ENCODE assay signal across 8 cellular contexts in the genomic region with DNA sequence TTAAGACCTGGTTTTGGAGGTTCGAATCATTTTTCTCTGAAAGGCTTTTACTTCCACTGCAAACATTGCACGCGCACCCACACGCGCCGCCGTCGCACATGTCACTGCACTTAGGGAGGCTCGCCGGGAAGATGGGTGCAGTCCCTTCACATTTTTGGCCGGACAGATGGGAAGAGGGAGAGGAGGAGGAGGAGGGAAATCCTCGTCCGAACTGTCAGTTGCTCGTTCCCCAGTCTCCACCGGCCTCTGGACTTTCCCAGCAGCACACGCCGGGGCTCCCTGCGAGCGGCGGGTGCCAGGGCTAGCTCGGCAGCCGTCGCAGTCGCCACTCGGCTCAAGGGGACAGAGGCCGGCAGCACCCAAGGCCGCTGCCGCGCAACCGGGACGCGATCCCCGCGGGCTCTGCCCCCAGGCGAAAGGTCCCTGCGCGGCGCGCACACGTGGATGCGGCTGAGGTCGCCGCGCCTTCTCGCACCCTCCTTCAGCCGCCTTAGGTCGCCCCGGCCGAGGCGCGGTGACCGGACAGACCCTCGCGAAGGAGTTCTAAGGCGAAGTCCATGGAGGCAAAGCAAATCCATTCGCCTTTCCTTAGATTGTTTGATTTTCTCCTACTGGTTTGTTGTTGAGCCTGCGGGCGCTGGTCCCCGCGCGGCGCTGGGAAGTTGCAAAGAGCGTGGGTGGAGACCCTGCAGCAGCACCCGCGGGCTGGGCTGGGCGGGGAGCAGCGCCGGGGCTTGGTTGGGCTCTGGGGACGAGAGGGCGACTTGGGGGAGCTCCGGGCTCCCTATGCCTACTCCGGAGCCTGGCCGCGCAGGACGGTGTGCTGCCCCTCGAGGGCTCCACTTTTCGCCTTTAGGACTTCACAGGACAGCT. TPM values are rescaled to one million over a fixed set of nuclear protein-coding genes. Genes with fewer than 3 reads are reported as not detected.
DNase-seq lines count a peak whose midpoint lies in the region; ATAC-seq and TF ChIP-seq lines count a peak whose summit lies in the region.

No MANE protein-coding gene starts in this region.

- no peak for TF ChIP-seq POLR2A in body of pancreas (IDR thresholded peaks at IDR 0.05)

- WGBS in body of pancreas, 2 donors: 1 to 2% methylated on average over 38 to 77 of the region's 77 CpGs

- H3K27me3 ChIP-seq in body of pancreas: peaks cover 0 to 27% of the 10 kb centered on the region in 2 donors

- peak; percentile 32 for DNase-seq in Ammon's horn (ENCODE audit: low spot score)
- DNase-seq in body of pancreas: peak in 3 of 4 donors; percentile 6 to 26 (median 11)
- DNase-seq in left colon: peak; percentile 51 to 63
- peak; percentile 4 for DNase-seq in stimulated activated CD8-positive, alpha-beta memory T cell treated with anti-CD3 and anti-CD28 coated beads, Interleukin-15, amount 100 ng/mL, for 24 hours (ENCODE audit: low read depth)
- no peak for DNase-seq in GM19238 (ENCODE audit: insufficient read length, low spot score)

- H3K4me1 ChIP-seq in body of pancreas: peaks cover 26% of the 10 kb centered on the region

- intact Hi-C loops in body of pancreas (cut with DNase I) (no loop called here), left colon (cut with DNase I, micrococcal nuclease) (no loop called here)

- ATAC-seq in GM19035 (IDR thresholded peaks at IDR 0.05; ENCODE audit: unreplicated experiment): peak; percentile 9
- peak; percentile 1 for ATAC-seq in HG03342 (IDR thresholded peaks at IDR 0.05; ENCODE audit: unreplicated experiment)
- peak; percentile 57 for ATAC-seq in SK-N-SH treated with all-trans-retinoic acid at 6 μM for 48 hours
- ATAC-seq in body of pancreas: peak; percentile 21
- ATAC-seq in left colon: peak; percentile 50

- TF ChIP-seq CTCF in body of pancreas (IDR thresholded peaks at IDR 0.05): no peak

- H3K36me3 ChIP-seq in body of pancreas (replicated peaks in 1 of 2; ENCODE audit: insufficient read depth in 1 of 2, low read depth in 2 of 2): no peaks in the 10 kb centered on the region

- H3K27ac ChIP-seq in body of pancreas: no peak overlapping the region

- H3K9me3 ChIP-seq in body of pancreas: no peaks in the 10 kb centered on the region

- H3K4me3 ChIP-seq in body of pancreas: peak overlapping the region in 1 of 2 donors; percentile 20

TF ChIP-seq in SK-N-SH treated with all-trans-retinoic acid at 6 μM for 48 hours, 23 proteins besides CTCF, POLR2A, EP300 and RAD21:
- TF ChIP-seq TSHZ2 (CRISPR knock-in tag; IDR thresholded peaks at IDR 0.05): no peak
- 0 out of 2 replicates have a peak, but pooled peaks have one; percentile 49 for TF ChIP-seq ZNF70 (CRISPR knock-in tag; IDR thresholded peaks at IDR 0.05)

RNA-seq across cellular contexts. Expression of gene MYB, which starts 1.2 kb away (rescaled TPM):
- not detected for total RNA-seq in body of pancreas
- 10 to 100 TPM; 51.1 to 72.8 TPM for total RNA-seq in left colon

Comparison
In these comparisons a context has a peak if more than half of its experiments do, and no peak if none do; other contexts are left out.
1. ATAC-seq: peak in every context shown above with its lines; median percentile 57 in SK-N-SH treated with all-trans-retinoic acid at 6 μM for 48 hours; 50 in left colon; 21 in body of pancreas; 9 in GM19035; 1 in HG03342.
2. RNA of gene MYB, which starts 1.2 kb away (total RNA-seq): 51.1 to 72.8 TPM in left colon; not detected in body of pancreas; every median in the first group is over 10 times any median in the second.